ENCODE assay signal across 8 cellular contexts in genomic region chr2:200812122-200813022, GRCh38. TPM values are rescaled to one million over a fixed set of nuclear protein-coding genes. Genes with fewer than 3 reads are reported as not detected.
DNase-seq lines count a peak whose midpoint lies in the region; ATAC-seq, FAIRE-seq and TF ChIP-seq lines count a peak whose summit lies in the region.

No MANE protein-coding gene starts in this region.

- TF ChIP-seq CTCF in pancreas (IDR thresholded peaks at IDR 0.05) (peak in 3 of 4 donors; percentile 28 to 43 (median 32)), tibial artery (IDR thresholded peaks at IDR 0.05) (peak; percentile 58 to 64)

- peak overlapping the region; percentile 99 to 100 for H3K27ac Mint-ChIP-seq in activated naive CD4-positive, alpha-beta T cell treated with anti-CD3 and anti-CD28 coated beads, Interleukin-2, amount 50 U/mL, for 72 hours

- peak overlapping the region; percentile 93 for H3K4me3 ChIP-seq in SJSA1
- H3K4me3 ChIP-seq in pancreas: peak overlapping the region; percentile 65 to 99 (median 98)
- H3K4me3 ChIP-seq in tibial artery: peak overlapping the region; percentile 84 to 100

- no peaks in the 10 kb centered on the region for H3K9me3 Mint-ChIP-seq in activated naive CD4-positive, alpha-beta T cell treated with anti-CD3 and anti-CD28 coated beads, Interleukin-2, amount 50 U/mL, for 72 hours

- 1% methylated on average over 58 to 70 of the region's 70 CpGs for WGBS in pancreas, 2 donors

- H3K27me3 ChIP-seq in SJSA1 (replicated peaks): no peaks in the 10 kb centered on the region
- H3K27me3 ChIP-seq in pancreas: no peaks in the 10 kb centered on the region
- H3K27me3 ChIP-seq in tibial artery: no peaks in the 10 kb centered on the region

- ATAC-seq in GM19452 (IDR thresholded peaks at IDR 0.05; ENCODE audit: unreplicated experiment) (peak; percentile 50), HG03571 (IDR thresholded peaks at IDR 0.05; ENCODE audit: unreplicated experiment) (peak; percentile 41), pancreas (peak; percentile 66 to 77 (median 73))
- peak; percentile 48 to 49 for ATAC-seq in activated naive CD4-positive, alpha-beta T cell treated with anti-CD3 and anti-CD28 coated beads, Interleukin-2, amount 50 U/mL, for 72 hours

- peak; percentile 31 for DNase-seq in COR-L47 (lab: John Stamatoyannopoulos, UW)
- peak; percentile 78 to 80 for DNase-seq in SJSA1 (ENCODE audit: low read depth in 1 of 2, low spot score in 2 of 2)
- peak; percentile 61 to 85 for DNase-seq in activated naive CD4-positive, alpha-beta T cell treated with anti-CD3 and anti-CD28 coated beads, Interleukin-2, amount 50 U/mL, for 72 hours (ENCODE audit: low spot score in 2 of 2)
- peak; percentile 22 to 78 (median 63) for DNase-seq in head of caudate nucleus
- peak; percentile 66 to 89 (median 82) for DNase-seq in pancreas
- DNase-seq in tibial artery: peak; percentile 81 to 87

- FAIRE-seq in pancreas (lab: Jason Lieb, UNC): no peak

- no peaks in the 10 kb centered on the region for H3K9me3 ChIP-seq in SJSA1 (replicated peaks)
- no peaks in the 10 kb centered on the region for H3K9me3 ChIP-seq in pancreas
- no peaks in the 10 kb centered on the region for H3K9me3 ChIP-seq in tibial artery

- H3K27ac ChIP-seq in SJSA1 (peak overlapping the region; percentile 98), pancreas (peak overlapping the region; percentile 96 to 99 (median 98)), tibial artery (peak overlapping the region; percentile 94 to 100)

- H3K4me1 ChIP-seq in SJSA1 (replicated peaks) (peaks cover 20% of the 10 kb centered on the region), pancreas (peaks cover 10 to 22% (median 19%) of the 10 kb centered on the region in 3 donors), tibial artery (peaks cover 0 to 46% (median 34%) of the 10 kb centered on the region in 4 donors)

- H3K36me3 Mint-ChIP-seq in activated naive CD4-positive, alpha-beta T cell treated with anti-CD3 and anti-CD28 coated beads, Interleukin-2, amount 50 U/mL, for 72 hours: peaks cover 47 to 49% of the 10 kb centered on the region in 2 donors

- H3K36me3 ChIP-seq in SJSA1 (peaks cover 56% of the 10 kb centered on the region), pancreas (peaks cover 0 to 35% (median 0%) of the 10 kb centered on the region in 3 donors), tibial artery (peaks cover 30 to 41% (median 37%) of the 10 kb centered on the region in 3 donors)

- intact Hi-C loops in head of caudate nucleus (cut with DNase I) (loop anchor here (5.0 to 10.0 kb wide), 3 partner anchors 50 to 298 kb away; partner anchors contain the start of genes CLK1 and KCTD18), pancreas (cut with DNase I) (loop anchor here in 1 of 3 donors (5.0 kb wide), 1 partner anchor 100 kb away; no protein-coding TSS in a partner anchor), tibial artery (cut with DNase I; ENCODE audit: low total_unique reads) (loop anchor here (1.0 to 5.0 kb wide), 3 partner anchors 50 to 260 kb away; partner anchors contain the start of genes CLK1, HYCC2 and NDUFB3)

RNA-seq across cellular contexts. Expression of gene BZW1, which starts 0.7 kb away (rescaled TPM):
- 308 and 508 TPM in 2 replicates for total RNA-seq in SJSA1 (2014; rRNA removed; shearing (Covaris generic))
- 100 to 1,000 TPM; 492 to 527 TPM for total RNA-seq in activated naive CD4-positive, alpha-beta T cell treated with anti-CD3 and anti-CD28 coated beads, Interleukin-2, amount 50 U/mL, for 72 hours
- total RNA-seq in pancreas: 10 to 100 TPM; 35.6 to 85.7 (median 60.1) TPM
- 10 to 100 TPM in 1 of 2 donors, 1 to 10 TPM in 1; 9.7 to 33.3 TPM for polyA plus RNA-seq in pancreas

RNA-seq across cellular contexts. Expression of gene CLK1, which starts 52.1 kb away (rescaled TPM):
- 39.6 and 126 TPM in 2 replicates for total RNA-seq in SJSA1 (2014; rRNA removed; shearing (Covaris generic))
- 100 to 1,000 TPM; 138 to 261 TPM for total RNA-seq in activated naive CD4-positive, alpha-beta T cell treated with anti-CD3 and anti-CD28 coated beads, Interleukin-2, amount 50 U/mL, for 72 hours
- 10 to 100 TPM; 45.0 to 78.2 (median 59.5) TPM for total RNA-seq in pancreas
- polyA plus RNA-seq in pancreas: 100 to 1,000 TPM; 502 to 573 TPM

Comparison
In these comparisons a context has a peak if more than half of its experiments do, and no peak if none do; other contexts are left out.
1. Peak in every context shown above with its lines: DNase-seq, ATAC-seq, H3K4me3 ChIP-seq and H3K27ac ChIP-seq.
2. DNase-seq: peak in every context shown above with its lines; median percentile 84 in tibial artery; 82 in pancreas; 79 in SJSA1; 73 in activated naive CD4-positive, alpha-beta T cell treated with anti-CD3 and anti-CD28 coated beads, Interleukin-2, amount 50 U/mL, for 72 hours; 63 in head of caudate nucleus; 31 in COR-L47.